Comparison of ENCODE assay signal across 33 cellular contexts in genomic region chr1:160408864-160409263, GRCh38. TPM values are rescaled to one million over a fixed set of nuclear protein-coding genes. Genes with fewer than 3 reads are reported as not detected.
DNase-seq lines count a peak whose midpoint lies in the region; ATAC-seq and TF ChIP-seq lines count a peak whose summit lies in the region.
"Had no signal": no experiment of that assay in that cellular context is flagged by ENCODE, and none has a peak within 500 bp of the region (broad histone marks: within the 10 kb centered on the region; RNA-seq: fewer than 3 reads in every experiment).

No MANE protein-coding gene starts in this region.

- H3K79me2 ChIP-seq in mammary epithelial cell (ENCODE audit: insufficient read depth, low read length) = no peaks in the 10 kb centered on the region
- peaks cover 97% of the 10 kb centered on the region for H3K79me2 ChIP-seq in neural progenitor cell (ENCODE audit: low read depth)

- H3K27me3 Mint-ChIP-seq in MCF 10A (ENCODE audit: insufficient read depth, unreplicated experiment) = no peaks in the 10 kb centered on the region
- peaks cover 8% of the 10 kb centered on the region for H3K27me3 Mint-ChIP-seq in neural progenitor cell (ENCODE audit: insufficient read depth, low read depth)
- H3K27me3 Mint-ChIP-seq: activated CD4-positive, alpha-beta memory T cell treated with anti-CD3 and anti-CD28 coated beads for 36 hours; CD4-positive, alpha-beta T cell; naive B cell had no signal

- dilution Hi-C loops in mammary epithelial cell (cut with HindIII; ENCODE audit: low sequenced_read_pairs) = no loop called here

- H3K4me1 ChIP-seq in mammary epithelial cell (ENCODE audit: insufficient read depth, low read length) (peaks cover 33% of the 10 kb centered on the region), esophagus squamous epithelium (peaks cover 24 to 90% (median 45%) of the 10 kb centered on the region in 3 donors), neural progenitor cell (peaks cover 89% of the 10 kb centered on the region)
- H3K4me1 ChIP-seq: colonic mucosa, pancreas had no signal

- H2AFZ ChIP-seq in mammary epithelial cell (ENCODE audit: low read depth, low read length) (peak overlapping the region; percentile 71), neural progenitor cell (replicated peaks) (no peak overlapping the region)

- intact Hi-C loops in mammary epithelial cell (cut with micrococcal nuclease) = no loop called here
- intact Hi-C loops in MCF 10A (cut with micrococcal nuclease) = no loop called here
- intact Hi-C loops in esophagus squamous epithelium (cut with DNase I) = no loop called here

- in situ Hi-C loops in mammary epithelial cell (cut with MboI; ENCODE audit: low sequenced_read_pairs in 2 of 2) = loop anchor here in 1 of 2 donors (25.0 kb wide), 1 partner anchor 322 kb away; the partner anchor contains the start of genes IGSF8 and KCNJ9

- H3K27me3 ChIP-seq in mammary epithelial cell (ENCODE audit: insufficient read depth, low read length) = no peaks in the 10 kb centered on the region
- no peaks in the 10 kb centered on the region for H3K27me3 ChIP-seq in esophagus squamous epithelium
- H3K27me3 ChIP-seq in neural progenitor cell = no peaks in the 10 kb centered on the region
- H3K27me3 ChIP-seq: cardiac muscle cell, colonic mucosa, gastroesophageal sphincter, left lung, pancreas, right atrium auricular region had no signal

- H3K4me1 Mint-ChIP-seq in MCF 10A (ENCODE audit: insufficient read depth, unreplicated experiment) (peaks cover 9% of the 10 kb centered on the region), neural progenitor cell (peaks cover 94% of the 10 kb centered on the region)
- H3K4me1 Mint-ChIP-seq: stimulated activated effector memory CD8-positive, alpha-beta T cell treated with anti-CD3 and anti-CD28 coated beads, Interleukin-12 subunit alpha, Interleukin-12 subunit beta, amount 100 ng/mL, for 72 hours had no signal

- ATAC-seq in HG03045 (IDR thresholded peaks at IDR 0.05; ENCODE audit: unreplicated experiment) (no peak), HG03280 (IDR thresholded peaks at IDR 0.05; ENCODE audit: unreplicated experiment) (no peak)
- ATAC-seq: activated CD4-positive, CD25-positive, alpha-beta regulatory T cell treated with anti-CD3 and anti-CD28 coated beads, Interleukin-2, amount 50 U/mL, for 24 hours; activated naive CD4-positive, alpha-beta T cell treated with anti-CD3 and anti-CD28 coated beads, Interleukin-2, amount 50 U/mL, for 72 hours; effector memory CD8-positive, alpha-beta T cell; gastroesophageal sphincter; left lung; pancreas; stimulated activated effector memory CD8-positive, alpha-beta T cell treated with anti-CD3 and anti-CD28 coated beads, Interleukin-12 subunit alpha, Interleukin-12 subunit beta, amount 100 ng/mL, for 72 hours had no signal

- H3K36me3 ChIP-seq in mammary epithelial cell (ENCODE audit: insufficient read depth, low read length) (no peaks in the 10 kb centered on the region), esophagus squamous epithelium (no peaks in the 10 kb centered on the region), neural progenitor cell (no peaks in the 10 kb centered on the region)
- H3K36me3 ChIP-seq: cardiac muscle cell, colonic mucosa, gastroesophageal sphincter, left lung, pancreas, right atrium auricular region had no signal

- POLR2A ChIA-PET in MCF 10A (lab: Yijun Ruan, JAX) = interaction anchor here (0.6 to 1.5 kb wide), 7 partner anchors 11 to 405 kb away, joined by 3 to 6 read pairs (median 4); partner anchors contain the start of genes NCSTN and PEX19

- H3K9me3 Mint-ChIP-seq in MCF 10A (ENCODE audit: unreplicated experiment) = no peaks in the 10 kb centered on the region
- no peaks in the 10 kb centered on the region for H3K9me3 Mint-ChIP-seq in neural progenitor cell
- H3K9me3 Mint-ChIP-seq: activated CD4-positive, alpha-beta memory T cell treated with anti-CD3 and anti-CD28 coated beads for 36 hours; activated naive CD4-positive, alpha-beta T cell treated with anti-CD3 and anti-CD28 coated beads, Interleukin-2, amount 50 U/mL, for 72 hours; activated T-helper 2 cell treated with anti-CD3 and anti-CD28 coated beads, Interferon-gamma antibody, Interleukin-2, Interleukin-4, amounts not matched to agents 10 μg/mL and 5 μg/mL and 100 μg/mL, durations not matched to agents 14 hours and 24 hours and 36 hours; CD4-positive, alpha-beta T cell; effector memory CD8-positive, alpha-beta T cell; mesothelial cell of epicardium; naive B cell; stimulated activated effector memory CD8-positive, alpha-beta T cell treated with anti-CD3 and anti-CD28 coated beads, Interleukin-12 subunit alpha, Interleukin-12 subunit beta, amount 100 ng/mL, for 72 hours had no signal

- H3K36me3 Mint-ChIP-seq in MCF 10A (ENCODE audit: insufficient read depth, unreplicated experiment) (no peaks in the 10 kb centered on the region), neural progenitor cell (peaks cover 29% of the 10 kb centered on the region)
- H3K36me3 Mint-ChIP-seq: activated CD4-positive, alpha-beta memory T cell treated with anti-CD3 and anti-CD28 coated beads for 36 hours; activated naive CD4-positive, alpha-beta T cell treated with anti-CD3 and anti-CD28 coated beads, Interleukin-2, amount 50 U/mL, for 72 hours; mesothelial cell of epicardium; naive B cell; stimulated activated effector memory CD8-positive, alpha-beta T cell treated with anti-CD3 and anti-CD28 coated beads, Interleukin-12 subunit alpha, Interleukin-12 subunit beta, amount 100 ng/mL, for 72 hours had no signal

- H3K4me3 ChIP-seq in mammary epithelial cell (replicated peaks in 1 of 3; ENCODE audit: insufficient read depth in 1 of 3, low read depth in 2 of 3, low read length in 3 of 3) (no peak overlapping the region), esophagus squamous epithelium (peak overlapping the region in 2 of 4 donors; percentile 22 to 27), neural progenitor cell (no peak overlapping the region)
- H3K4me3 ChIP-seq: cardiac muscle cell, colonic mucosa, gastroesophageal sphincter, left lung, pancreas, right atrium auricular region, SK-N-MC had no signal

- H3K4me2 ChIP-seq in mammary epithelial cell (ENCODE audit: insufficient read depth, low read depth, low read length) = peak overlapping the region; percentile 70
- peak overlapping the region; percentile 19 for H3K4me2 ChIP-seq in neural progenitor cell

- BruUV-seq in mammary epithelial cell (replicated peaks; lab: Mats Ljungman, UMichigan) (no TSS peak), MCF 10A (replicated peaks; lab: Mats Ljungman, UMichigan) (no TSS peak)

- TF ChIP-seq CTCF in mammary epithelial cell (conservative IDR thresholded peaks at IDR 0.05 in 1 of 2, IDR thresholded peaks at IDR 0.05 in 1 of 2; ENCODE audit: extremely low read depth in 1 of 2, insufficient read depth in 1 of 2, low read depth in 1 of 2, low read length in 2 of 2) = no peak
- TF ChIP-seq CTCF in MCF 10A (IDR thresholded peaks at IDR 0.05; ENCODE audit: unreplicated experiment) = no peak
- TF ChIP-seq CTCF in esophagus squamous epithelium (IDR thresholded peaks at IDR 0.05) = no peak
- TF ChIP-seq CTCF in neural progenitor cell (IDR thresholded peaks at IDR 0.05) = no peak

- H4K20me1 ChIP-seq in mammary epithelial cell (ENCODE audit: insufficient read depth, low read length) (no peaks in the 10 kb centered on the region), neural progenitor cell (ENCODE audit: low read depth) (peaks cover 63% of the 10 kb centered on the region)

- H3K4me3 Mint-ChIP-seq in MCF 10A (ENCODE audit: unreplicated experiment) (no peak overlapping the region), neural progenitor cell (peak overlapping the region; percentile 84)
- H3K4me3 Mint-ChIP-seq: activated CD4-positive, alpha-beta memory T cell treated with anti-CD3 and anti-CD28 coated beads for 36 hours; CD4-positive, alpha-beta T cell; effector memory CD8-positive, alpha-beta T cell; mesothelial cell of epicardium; naive B cell; stimulated activated effector memory CD8-positive, alpha-beta T cell treated with anti-CD3 and anti-CD28 coated beads, Interleukin-12 subunit alpha, Interleukin-12 subunit beta, amount 100 ng/mL, for 72 hours had no signal

- H3K27ac ChIP-seq in mammary epithelial cell (ENCODE audit: insufficient read depth, low read depth, low read length) (no peak overlapping the region), esophagus squamous epithelium (peak overlapping the region; percentile 78 to 88 (median 85)), neural progenitor cell (peak overlapping the region; percentile 97)
- H3K27ac ChIP-seq: cardiac muscle cell, colonic mucosa, left lung, pancreas, SK-N-MC had no signal

- no peak for TF ChIP-seq POLR2A in esophagus squamous epithelium (IDR thresholded peaks at IDR 0.05)

- 96% methylated on average over 4 of the region's 4 CpGs for WGBS in mammary epithelial cell (ENCODE audit: low coverage, missing lambda C conversion rate)
- 67 to 92% methylated on average over 1 to 2 of the region's 4 CpGs for WGBS in esophagus squamous epithelium, 2 donors

- no peak for DNase-seq in mammary epithelial cell
- no peak for DNase-seq in MCF 10A (ENCODE audit: unreplicated experiment)
- no peak for DNase-seq in esophagus squamous epithelium (lab: John Stamatoyannopoulos, UW)
- no peak for DNase-seq in neural progenitor cell (ENCODE audit: low spot score)
- no peak for DNase-seq in activated effector memory CD4-positive, alpha-beta T cell treated with Interleukin-2 at 50 U/mL for 16 hours
- DNase-seq in NCI-H2196 (lab: John Stamatoyannopoulos, UW; ENCODE audit: unreplicated experiment) = no peak
- DNase-seq: activated CD4-positive, alpha-beta memory T cell treated with anti-CD3 and anti-CD28 coated beads for 36 hours; anterior cingulate cortex; CD4-positive, alpha-beta T cell; colonic mucosa; effector memory CD8-positive, alpha-beta T cell; GOT3; hippocampal formation; left lung; naive B cell; NCI-H1092 treated with DMSO at 0.1 percent for 48 hours; NCI-H2029; NCI-H774; pancreas; stimulated activated CD4-positive, alpha-beta T cell treated with anti-CD3 and anti-CD28 coated beads, Interleukin-4, amount 100 ng/mL, for 1 hour had no signal

- no peak overlapping the region for H3K9ac ChIP-seq in mammary epithelial cell (ENCODE audit: insufficient read depth, low read length)
- no peak overlapping the region for H3K9ac ChIP-seq in neural progenitor cell

- H3K27ac Mint-ChIP-seq in MCF 10A (ENCODE audit: low read depth, unreplicated experiment) (no peak overlapping the region), neural progenitor cell (peak overlapping the region; percentile 100)
- H3K27ac Mint-ChIP-seq: activated CD4-positive, alpha-beta memory T cell treated with anti-CD3 and anti-CD28 coated beads for 36 hours; activated naive CD4-positive, alpha-beta T cell treated with anti-CD3 and anti-CD28 coated beads, Interleukin-2, amount 50 U/mL, for 72 hours; activated T-helper 2 cell treated with anti-CD3 and anti-CD28 coated beads, Interferon-gamma antibody, Interleukin-2, Interleukin-4, amounts not matched to agents 10 μg/mL and 5 μg/mL and 100 μg/mL, durations not matched to agents 14 hours and 24 hours and 36 hours; CD4-positive, alpha-beta T cell; effector memory CD8-positive, alpha-beta T cell; stimulated activated effector memory CD8-positive, alpha-beta T cell treated with anti-CD3 and anti-CD28 coated beads, Interleukin-12 subunit alpha, Interleukin-12 subunit beta, amount 100 ng/mL, for 72 hours had no signal

- H3F3A ChIP-seq in neural progenitor cell (ENCODE audit: low read depth) = peaks cover 35% of the 10 kb centered on the region

- H3K9me3 ChIP-seq in mammary epithelial cell (replicated peaks; ENCODE audit: insufficient read depth, low read length) = no peaks in the 10 kb centered on the region
- H3K9me3 ChIP-seq in esophagus squamous epithelium = no peaks in the 10 kb centered on the region
- H3K9me3 ChIP-seq in neural progenitor cell (ENCODE audit: low read depth) = no peaks in the 10 kb centered on the region
- H3K9me3 ChIP-seq: colonic mucosa, gastroesophageal sphincter, left lung, pancreas, right atrium auricular region had no signal

- CTCF ChIA-PET in mammary epithelial cell (lab: Charles Lee; ENCODE audit: low non-redundant PET) (interaction anchor here (0.5 to 1.0 kb wide), 3 partner anchors 7 to 426 kb away, joined by 3 to 4 read pairs (median 3); no protein-coding TSS in a partner anchor), MCF 10A (lab: Yijun Ruan, JAX) (interaction anchor here (0.6 to 3.7 kb wide), 13 partner anchors 8 to 337 kb away, joined by 3 to 23 read pairs (median 5); no protein-coding TSS in a partner anchor)

RNA-seq across cellular contexts. Expression of gene VANGL2, which starts 8.5 kb away (rescaled TPM):
- total RNA-seq in mammary epithelial cell (10 to 100 TPM in 1 of 2 donors, 1 to 10 TPM in 1; 8.7 to 10.3 TPM), MCF 10A (2022) (0.26 and 0.27 TPM in 2 replicates), esophagus squamous epithelium (10 to 100 TPM in 1 of 4 donors, 1 to 10 TPM in 3; 5.9 to 10.8 (median 7.7) TPM), neural progenitor cell (ENCODE audit: low replicate concordance) (23.0 and 46.6 TPM in 2 replicates)
- 7.4 TPM for polyA plus RNA-seq in mammary epithelial cell
- 6.4 TPM for polyA minus RNA-seq in mammary epithelial cell
- total RNA-seq: activated CD4-positive, alpha-beta memory T cell treated with anti-CD3 and anti-CD28 coated beads for 36 hours; activated T-helper 2 cell treated with anti-CD3 and anti-CD28 coated beads, Interferon-gamma antibody, Interleukin-2, Interleukin-4, amounts not matched to agents 10 μg/mL and 5 μg/mL and 100 μg/mL, durations not matched to agents 14 hours and 24 hours and 36 hours; CD4-positive, alpha-beta T cell; T-helper 1 cell treated with Interleukin-12 subunit alpha and Interleukin-12 subunit beta and Interleukin-4 antibody, amounts not matched to agents 30 ng/mL and 1 ng/mL, for 36 hours had no signal

RNA-seq across cellular contexts. Expression of gene NHLH1, which starts 42.0 kb away (rescaled TPM):
- total RNA-seq in mammary epithelial cell (not detected), MCF 10A (2022) (0.12 and 0.20 TPM in 2 replicates), esophagus squamous epithelium (under 1 TPM in 1 of 4 donors, not detected in 3; 0.19 TPM), neural progenitor cell (ENCODE audit: low replicate concordance) (0.07 and 0.22 TPM in 2 replicates)
- 0.10 TPM for polyA plus RNA-seq in mammary epithelial cell
- polyA minus RNA-seq in mammary epithelial cell = 1.2 TPM
- total RNA-seq: A172, gastroesophageal sphincter, pancreas, right atrium auricular region had no signal
- polyA plus RNA-seq: cardiac muscle cell had no signal
